28 cellular contexts compared by ENCODE assay signal in the genomic region with DNA sequence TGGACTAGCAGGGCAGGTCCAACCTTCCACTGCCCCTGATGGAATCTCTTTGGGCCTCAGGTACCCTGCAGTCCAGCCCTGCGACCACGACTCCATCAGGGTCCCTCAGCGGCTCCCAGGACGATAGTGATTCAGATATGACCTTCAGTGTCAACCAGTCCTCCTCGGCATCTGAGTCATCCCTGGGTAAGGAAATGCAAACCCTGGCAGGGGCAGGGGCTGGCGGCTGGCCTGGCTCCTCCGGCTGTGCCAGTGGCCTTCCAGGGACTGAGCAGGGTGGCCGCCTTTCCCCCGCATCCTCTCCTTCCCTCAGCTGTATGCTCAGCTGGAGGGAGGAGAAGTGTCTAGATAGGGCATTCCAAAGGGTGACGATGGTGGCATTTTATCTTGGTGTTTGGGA. TPM values are rescaled to one million over a fixed set of nuclear protein-coding genes. Genes with fewer than 3 reads are reported as not detected.
DNase-seq lines count a peak whose midpoint lies in the region; ATAC-seq and TF ChIP-seq lines count a peak whose summit lies in the region.
"Had no signal": no experiment of that assay in that cellular context is flagged by ENCODE, and none has a peak within 500 bp of the region (broad histone marks: within the 10 kb centered on the region; RNA-seq: fewer than 3 reads in every experiment).

No MANE protein-coding gene starts in this region.

- H3K4me1 ChIP-seq in gastrocnemius medialis: peaks cover 0 to 11% of the 10 kb centered on the region in 2 donors
- no peaks in the 10 kb centered on the region for H3K4me1 ChIP-seq in foreskin keratinocyte

- H3K4me3 ChIP-seq in brain microvascular endothelial cell (ENCODE audit: low read depth, low read length) (no peak overlapping the region), gastrocnemius medialis (no peak overlapping the region)
- H3K4me3 ChIP-seq: hepatocyte, prostate gland had no signal

- TF ChIP-seq CTCF in brain microvascular endothelial cell (IDR thresholded peaks at IDR 0.05; ENCODE audit: low read depth, low read length, missing control alignments) (no peak), gastrocnemius medialis (IDR thresholded peaks at IDR 0.05 in 4 of 5, conservative IDR thresholded peaks at IDR 0.05 in 1 of 5) (no peak), foreskin keratinocyte (conservative IDR thresholded peaks at IDR 0.05) (no peak)

- intact Hi-C loops in gastrocnemius medialis (cut with DNase I; ENCODE audit: low total_unique reads): no loop called here

- ATAC-seq in gastrocnemius medialis (peak; percentile 35 to 38), foreskin keratinocyte (no peak), GM21390 (IDR thresholded peaks at IDR 0.05; ENCODE audit: unreplicated experiment) (no peak)
- ATAC-seq: activated CD8-positive, alpha-beta memory T cell treated with anti-CD3 and anti-CD28 coated beads, Interleukin-2, amount 10 ng/mL, durations not matched to agents 7 days and 5 days had no signal

- H3K27me3 ChIP-seq in brain microvascular endothelial cell (replicated peaks): no peaks in the 10 kb centered on the region
- no peaks in the 10 kb centered on the region for H3K27me3 ChIP-seq in gastrocnemius medialis
- H3K27me3 ChIP-seq in foreskin keratinocyte: peaks cover 14% of the 10 kb centered on the region

- TF ChIP-seq POLR2A in gastrocnemius medialis (IDR thresholded peaks at IDR 0.05): no peak

- DNase-seq in EH (ENCODE audit: low read depth) (peak; percentile 52), M059J (ENCODE audit: low read depth) (peak; percentile 67), brain microvascular endothelial cell (peak; percentile 15), gastrocnemius medialis (no peak), foreskin keratinocyte (no peak), COLO668 (lab: John Stamatoyannopoulos, UW; ENCODE audit: unreplicated experiment) (no peak)
- DNase-seq in activated T-cell treated with anti-CD3 and anti-CD28 coated beads, Interleukin-2, amount 50 U/mL, for 48 hours: no peak
- DNase-seq: activated CD4-positive, alpha-beta T cell treated with anti-CD3 and anti-CD28 coated beads, Interleukin-2, amount 10 ng/mL, durations not matched to agents 7 days and 5 days; activated CD8-positive, alpha-beta memory T cell treated with anti-CD3 and anti-CD28 coated beads, Interleukin-2, amount 10 ng/mL, durations not matched to agents 7 days and 5 days; activated naive CD4-positive, alpha-beta T cell treated with anti-CD3 and anti-CD28 coated beads for 36 hours; amniotic stem cell; Calu3; DMS79 treated with DMSO at 0.1 percent for 48 hours; effector CD8-positive, alpha-beta T cell; KBM-7; left cardiac atrium; mesendoderm; NCI-H146; NCI-H446 treated with DMSO at 0.1 percent for 48 hours; OCI-M1; SHP77; SW 1271; T-helper 9 cell; trophoblast cell had no signal

- no peaks in the 10 kb centered on the region for H3K9me3 ChIP-seq in gastrocnemius medialis
- H3K9me3 ChIP-seq: prostate gland had no signal

- in situ Hi-C loops in brain microvascular endothelial cell (cut with HindIII; ENCODE audit: low pct_ligation_motif_present, low sequenced_read_pairs): no loop called here
- in situ Hi-C loops in gastrocnemius medialis (cut with MboI; ENCODE audit: low sequenced_read_pairs in 4 of 4): no loop called here

- no peak overlapping the region for H3K27ac ChIP-seq in brain microvascular endothelial cell
- H3K27ac ChIP-seq in gastrocnemius medialis: peak overlapping the region in 3 of 4 donors; percentile 70 to 77 (median 76)
- H3K27ac ChIP-seq in foreskin keratinocyte: no peak overlapping the region
- H3K27ac ChIP-seq: epithelial cell of prostate, hepatocyte, prostate gland had no signal

- H3K36me3 ChIP-seq in brain microvascular endothelial cell (replicated peaks) (no peaks in the 10 kb centered on the region), gastrocnemius medialis (no peaks in the 10 kb centered on the region)
- H3K36me3 ChIP-seq: prostate gland had no signal

RNA-seq across cellular contexts. Expression of gene NEURL1B, which starts 45.0 kb away (rescaled TPM):
- total RNA-seq in M059J (2014; rRNA removed; shearing (Covaris generic)): 2.3 and 5.8 TPM in 2 replicates
- total RNA-seq in gastrocnemius medialis (10 to 100 TPM in 3 of 4 donors, 1 to 10 TPM in 1; 8.7 to 18.8 (median 15.1) TPM), foreskin keratinocyte (4.2 and 5.1 TPM in 2 replicates)
- polyA plus RNA-seq in foreskin keratinocyte: 1.9 and 2.0 TPM in 2 replicates

Comparison
In these comparisons a context has a peak if more than half of its experiments do, and no peak if none do; other contexts are left out.
1. DNase-seq: peak in EH (single experiment), M059J (single experiment) and brain microvascular endothelial cell (single experiment); none in gastrocnemius medialis (0 of 2), foreskin keratinocyte (0 of 2), COLO668 (single experiment) and activated T-cell treated with anti-CD3 and anti-CD28 coated beads, Interleukin-2, amount 50 U/mL, for 48 hours (0 of 2).
2. H3K27ac ChIP-seq: peak in gastrocnemius medialis (3 of 4); none in brain microvascular endothelial cell (single experiment) and foreskin keratinocyte (single experiment).
3. ATAC-seq: peak in gastrocnemius medialis (2 of 2); none in foreskin keratinocyte (single experiment) and GM21390 (single experiment).